In the genomic region with DNA sequence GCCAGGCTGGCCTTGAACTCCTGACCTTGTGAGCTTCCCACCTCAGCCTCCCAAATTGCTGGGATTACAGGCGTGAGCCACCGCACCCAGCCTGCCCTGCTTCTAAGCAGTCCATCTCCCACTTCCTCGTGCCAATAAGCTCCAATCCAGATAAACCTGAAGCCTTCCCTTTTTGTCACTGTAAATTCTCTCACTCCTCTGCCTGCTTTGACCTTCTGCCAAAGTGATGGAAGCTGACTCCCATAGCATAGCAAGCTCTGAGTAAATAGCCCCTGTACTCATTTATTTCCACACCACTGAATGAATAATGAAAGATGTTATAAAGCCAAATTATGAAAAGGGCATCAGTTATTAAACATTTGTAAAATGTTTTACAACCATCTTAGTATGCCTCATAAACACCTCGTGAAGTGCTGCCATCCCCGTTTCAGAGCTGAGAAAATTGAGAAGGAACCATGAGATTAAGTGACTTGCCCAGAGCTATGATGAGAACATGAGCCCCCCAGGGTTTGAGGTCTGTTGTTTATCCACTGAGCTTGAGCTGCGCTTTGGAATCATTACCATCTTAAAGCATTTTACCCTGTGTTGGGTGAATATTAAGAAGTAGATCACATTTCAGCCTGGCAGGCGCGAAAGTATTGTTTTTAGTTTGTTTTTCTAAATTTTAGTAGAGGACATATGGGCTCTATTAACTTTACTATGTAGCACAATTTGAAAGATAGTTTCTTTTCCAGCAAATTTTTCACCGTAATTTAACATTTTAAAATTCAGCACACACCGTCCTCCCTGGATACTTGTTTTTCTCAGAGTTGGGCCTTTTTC, we compare ENCODE assay signal across 10 cellular contexts. TPM values are rescaled to one million over a fixed set of nuclear protein-coding genes. Genes with fewer than 3 reads are reported as not detected.
DNase-seq lines count a peak whose midpoint lies in the region; ATAC-seq and TF ChIP-seq lines count a peak whose summit lies in the region.
"Had no signal": no experiment of that assay in that cellular context is flagged by ENCODE, and none has a peak within 500 bp of the region (broad histone marks: within the 10 kb centered on the region; RNA-seq: fewer than 3 reads in every experiment).

No MANE protein-coding gene starts in this region.

- no peaks in the 10 kb centered on the region for H3K4me1 Mint-ChIP-seq in CD4-positive, alpha-beta T cell (ENCODE audit: low read depth)

- H3K23ac ChIP-seq in neuronal stem cell (ENCODE audit: low read depth, low read length, poor library complexity): no peak overlapping the region

- no peak overlapping the region for H3K18ac ChIP-seq in neuronal stem cell (ENCODE audit: low read length)

- BruUV-seq in A673 (replicated peaks; lab: Mats Ljungman, UMichigan): no TSS peak

- TF ChIP-seq CTCF in A673 (conservative IDR thresholded peaks at IDR 0.05; ENCODE audit: low read depth, low read length) (no peak), fibroblast of villous mesenchyme (IDR thresholded peaks at IDR 0.05; ENCODE audit: insufficient read depth, low read depth, low read length) (no peak)
- no peak for TF ChIP-seq CTCF in CD4-positive, alpha-beta T cell (IDR thresholded peaks at IDR 0.05)

- WGBS in neuronal stem cell (ENCODE audit: extremely low coverage in 2 of 2, insufficient read length in 2 of 2, insufficient replicate concordance in 1 of 2), 2 donors: no CpG with 5 or more reads among the region's 10 CpGs

- H3K9me3 Mint-ChIP-seq in activated naive CD4-positive, alpha-beta T cell treated with anti-CD3 and anti-CD28 coated beads, Interleukin-2, amount 50 U/mL, for 72 hours: no peaks in the 10 kb centered on the region
- H3K9me3 Mint-ChIP-seq in CD4-positive, alpha-beta T cell: no peaks in the 10 kb centered on the region

- H2AFZ ChIP-seq in neuronal stem cell (ENCODE audit: low read length): peak overlapping the region; percentile 78
- H2AFZ ChIP-seq: PC-9 had no signal

- peaks cover 19% of the 10 kb centered on the region for H3K4me1 ChIP-seq in A673 (ENCODE audit: insufficient read depth, low read length, poor library complexity, severe bottlenecking)
- H3K4me1 ChIP-seq in NT2/D1 (ENCODE audit: insufficient read depth, insufficient read length): peaks cover 8% of the 10 kb centered on the region
- H3K4me1 ChIP-seq in neuronal stem cell (ENCODE audit: control insufficient read depth in 2 of 2, insufficient read depth in 1 of 2, low read depth in 1 of 2, low read length in 2 of 2): peaks cover 3 to 6% of the 10 kb centered on the region in 2 donors

- H3K79me1 ChIP-seq in neuronal stem cell (ENCODE audit: low read depth, low read length): no peaks in the 10 kb centered on the region

- CTCF ChIA-PET in A673 (lab: Charles Lee): no interaction called here
- CTCF ChIA-PET in CD4-positive, alpha-beta T cell (lab: Charles Lee): interaction anchor here (0.6 kb wide), 1 partner anchor 9 kb away, joined by 3 read pairs; no protein-coding TSS in a partner anchor

- POLR2A ChIA-PET in A673 (lab: Charles Lee; ENCODE audit: low non-redundant PET): no interaction called here
- POLR2A ChIA-PET in CD4-positive, alpha-beta T cell (lab: Charles Lee): no interaction called here

- H2BK15ac ChIP-seq in neuronal stem cell (ENCODE audit: low read length): no peak overlapping the region

- H3K27me3 ChIP-seq in A673 (replicated peaks; ENCODE audit: insufficient read depth, low read depth, low read length, poor library complexity) (no peaks in the 10 kb centered on the region), NT2/D1 (ENCODE audit: insufficient read depth, insufficient read length) (no peaks in the 10 kb centered on the region), neuronal stem cell (ENCODE audit: control insufficient read depth in 3 of 3, insufficient read depth in 3 of 3, low read depth in 1 of 3, low read length in 3 of 3) (no peaks in the 10 kb centered on the region)
- H3K27me3 ChIP-seq in CD4-positive, alpha-beta T cell (ENCODE audit: control insufficient read depth, insufficient read depth, low read length): no peaks in the 10 kb centered on the region

- H4K91ac ChIP-seq in neuronal stem cell (ENCODE audit: low read depth, low read length, poor library complexity): no peak overlapping the region

- no peak overlapping the region for H3K14ac ChIP-seq in neuronal stem cell (ENCODE audit: low read length)

- H3K9me3 ChIP-seq in A673 (ENCODE audit: low read depth, low read length, poor library complexity, severe bottlenecking): no peaks in the 10 kb centered on the region
- peaks cover 17% of the 10 kb centered on the region; the same call in 1 of the 2 replicates for H3K9me3 ChIP-seq in NT2/D1 (ENCODE audit: insufficient read depth, low read length)
- no peaks in the 10 kb centered on the region for H3K9me3 ChIP-seq in neuronal stem cell (replicated peaks in 1 of 2; ENCODE audit: control insufficient read depth in 2 of 2, insufficient read depth in 1 of 2, low read depth in 1 of 2, low read length in 2 of 2)
- H3K9me3 ChIP-seq in CD4-positive, alpha-beta T cell (ENCODE audit: control insufficient read depth, low read length): no peaks in the 10 kb centered on the region

- no peak overlapping the region for H3K4ac ChIP-seq in neuronal stem cell (ENCODE audit: low read length)

- H3K4me3 ChIP-seq in A673 (ENCODE audit: low read depth, low read length, poor library complexity, severe bottlenecking) (peak overlapping the region; percentile 0), NT2/D1 (ENCODE audit: insufficient read length, low read depth) (no peak overlapping the region), fibroblast of villous mesenchyme (ENCODE audit: low read depth, low read length) (peak overlapping the region; percentile 19), neuronal stem cell (ENCODE audit: low read length in 2 of 2) (peak overlapping the region in 1 of 2 donors; percentile 13)
- H3K4me3 ChIP-seq: PC-9 had no signal

- no peak overlapping the region for H3K4me3 Mint-ChIP-seq in CD4-positive, alpha-beta T cell

- no peaks in the 10 kb centered on the region for H3K36me3 Mint-ChIP-seq in activated naive CD4-positive, alpha-beta T cell treated with anti-CD3 and anti-CD28 coated beads, Interleukin-2, amount 50 U/mL, for 72 hours
- H3K36me3 Mint-ChIP-seq in CD4-positive, alpha-beta T cell (ENCODE audit: low read depth): no peaks in the 10 kb centered on the region

- peak overlapping the region; percentile 45 for H3K9ac ChIP-seq in NT2/D1 (ENCODE audit: insufficient read length, low read depth)
- no peak overlapping the region for H3K9ac ChIP-seq in neuronal stem cell (ENCODE audit: low read depth, low read length, poor library complexity)

- H2AK5ac ChIP-seq in neuronal stem cell (ENCODE audit: low read depth, low read length): no peak overlapping the region

- H3K27ac Mint-ChIP-seq in activated naive CD4-positive, alpha-beta T cell treated with anti-CD3 and anti-CD28 coated beads, Interleukin-2, amount 50 U/mL, for 72 hours: no peak overlapping the region
- H3K27ac Mint-ChIP-seq in CD4-positive, alpha-beta T cell: no peak overlapping the region

- DNase-seq in A673 (ENCODE audit: low spot score) (peak; percentile 65), NT2/D1 (ENCODE audit: low read depth, low spot score) (peak; percentile 80), fibroblast of villous mesenchyme (ENCODE audit: low read depth) (peak; percentile 11), neuronal stem cell (ENCODE audit: low spot score) (no peak), HCEC 1CT (no peak)
- no peak for DNase-seq in activated naive CD4-positive, alpha-beta T cell treated with anti-CD3 and anti-CD28 coated beads, Interleukin-2, amount 50 U/mL, for 72 hours (ENCODE audit: low spot score in 2 of 2)
- DNase-seq in CD4-positive, alpha-beta T cell: no peak
- DNase-seq: activated CD4-positive, alpha-beta T cell treated with anti-CD3 and anti-CD28 coated beads for 48 hours; PC-9 had no signal

- H2BK5ac ChIP-seq in neuronal stem cell (ENCODE audit: low read length): no peak overlapping the region

- H3K27ac ChIP-seq in A673 (ENCODE audit: low read depth, low read length, poor library complexity, severe bottlenecking) (peak overlapping the region; percentile 77), neuronal stem cell (replicated peaks; ENCODE audit: low read length) (no peak overlapping the region)
- no peak overlapping the region for H3K27ac ChIP-seq in CD4-positive, alpha-beta T cell (ENCODE audit: low read depth, low read length)
- H3K27ac ChIP-seq: PC-9 had no signal

- H3K4me2 ChIP-seq in neuronal stem cell (ENCODE audit: insufficient read depth, low read length, poor library complexity, severe bottlenecking): no peak overlapping the region
- H3K4me2 ChIP-seq: PC-9 had no signal

- H2BK12ac ChIP-seq in neuronal stem cell (ENCODE audit: low read length): no peak overlapping the region

- no peaks in the 10 kb centered on the region for H3K36me3 ChIP-seq in A673 (ENCODE audit: insufficient read depth, low read length, poor library complexity, severe bottlenecking)
- H3K36me3 ChIP-seq in NT2/D1 (ENCODE audit: insufficient read depth, insufficient read length, low read length): no peaks in the 10 kb centered on the region
- no peaks in the 10 kb centered on the region for H3K36me3 ChIP-seq in neuronal stem cell (replicated peaks in 1 of 2; ENCODE audit: control insufficient read depth in 2 of 2, insufficient read depth in 2 of 2, low read length in 2 of 2)

- no peak for ATAC-seq in HG02571 (IDR thresholded peaks at IDR 0.05; ENCODE audit: unreplicated experiment)
- ATAC-seq in activated naive CD4-positive, alpha-beta T cell treated with anti-CD3 and anti-CD28 coated beads, Interleukin-2, amount 50 U/mL, for 72 hours: no peak
- no peak for ATAC-seq in CD4-positive, alpha-beta T cell (ENCODE audit: poor library complexity)

- H4K8ac ChIP-seq in neuronal stem cell (ENCODE audit: low read depth, low read length): no peak overlapping the region

- H3K27me3 Mint-ChIP-seq in CD4-positive, alpha-beta T cell: no peaks in the 10 kb centered on the region

- intact Hi-C loops in A673 (cut with micrococcal nuclease; ENCODE audit: unreplicated experiment): no loop called here
- intact Hi-C loops in CD4-positive, alpha-beta T cell (cut with DNase I, micrococcal nuclease): no loop called here

- no peak overlapping the region for H2BK120ac ChIP-seq in neuronal stem cell (ENCODE audit: low read depth, low read length)

RNA-seq across cellular contexts. Expression of a gene that starts 30.3 kb away (rescaled TPM):
- total RNA-seq in A673 (2021) (10.5 TPM in 2 replicates), fibroblast of villous mesenchyme (2.3 and 4.7 TPM in 2 replicates)
- 9.1 TPM for polyA plus RNA-seq in neuronal stem cell (2013, experiment 1 of 2)
- 8.5 TPM for polyA plus RNA-seq in neuronal stem cell (2013, experiment 2 of 2)
- total RNA-seq in activated naive CD4-positive, alpha-beta T cell treated with anti-CD3 and anti-CD28 coated beads, Interleukin-2, amount 50 U/mL, for 72 hours: 1 to 10 TPM; 1.4 to 1.6 TPM
- total RNA-seq in CD4-positive, alpha-beta T cell: under 1 TPM; 0.33 to 0.45 TPM

RNA-seq across cellular contexts. Expression of a gene that starts 37.2 kb away (rescaled TPM):
- total RNA-seq in A673 (2021) (14.7 and 17.7 TPM in 2 replicates), fibroblast of villous mesenchyme (6.9 and 10.6 TPM in 2 replicates)
- 9.3 TPM for polyA plus RNA-seq in neuronal stem cell (2013, experiment 1 of 2)
- 9.9 TPM for polyA plus RNA-seq in neuronal stem cell (2013, experiment 2 of 2)
- 10 to 100 TPM; 25.8 to 33.6 TPM for total RNA-seq in activated naive CD4-positive, alpha-beta T cell treated with anti-CD3 and anti-CD28 coated beads, Interleukin-2, amount 50 U/mL, for 72 hours
- 10 to 100 TPM; 36.4 to 39.3 TPM for total RNA-seq in CD4-positive, alpha-beta T cell

RNA-seq across cellular contexts. Expression of a gene that starts 52.9 kb away (rescaled TPM):
- total RNA-seq in A673 (2021) (97.4 and 108 TPM in 2 replicates), fibroblast of villous mesenchyme (50.1 and 50.3 TPM in 2 replicates)
- 20.3 TPM for polyA plus RNA-seq in neuronal stem cell (2013, experiment 1 of 2)
- polyA plus RNA-seq in neuronal stem cell (2013, experiment 2 of 2): 20.1 TPM
- 1 to 10 TPM; 4.1 to 5.4 TPM for total RNA-seq in activated naive CD4-positive, alpha-beta T cell treated with anti-CD3 and anti-CD28 coated beads, Interleukin-2, amount 50 U/mL, for 72 hours
- total RNA-seq in CD4-positive, alpha-beta T cell: 1 to 10 TPM; 5.2 to 6.8 TPM

Comparison
In these comparisons a context has a peak if more than half of its experiments do, and no peak if none do; other contexts are left out.
1. DNase-seq: peak in A673 (single experiment), NT2/D1 (single experiment) and fibroblast of villous mesenchyme (single experiment); none in neuronal stem cell (single experiment), HCEC 1CT (single experiment), activated naive CD4-positive, alpha-beta T cell treated with anti-CD3 and anti-CD28 coated beads, Interleukin-2, amount 50 U/mL, for 72 hours (0 of 2) and CD4-positive, alpha-beta T cell (0 of 10).